29 cellular contexts compared by ENCODE assay signal in the genomic region with DNA sequence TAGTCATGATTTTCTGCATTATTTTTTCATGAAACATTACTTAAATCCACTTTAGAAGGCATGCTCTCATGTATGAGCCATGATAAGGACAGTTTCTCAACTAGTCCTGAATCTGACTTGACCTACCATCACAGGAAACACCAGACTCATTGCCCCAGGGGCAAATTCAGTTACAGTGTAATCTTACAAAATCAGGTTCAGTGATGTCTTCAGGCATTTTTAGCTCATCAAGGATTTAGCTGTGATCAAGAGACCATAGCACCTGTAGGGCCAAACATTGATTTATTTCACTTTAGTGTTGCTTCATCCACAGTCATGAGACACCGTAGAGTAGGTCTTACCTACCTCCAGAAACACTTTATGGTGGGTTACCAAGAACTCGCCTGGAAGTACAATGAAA. TPM values are rescaled to one million over a fixed set of nuclear protein-coding genes. Genes with fewer than 3 reads are reported as not detected.
"Had no signal": no experiment of that assay in that cellular context is flagged by ENCODE, and none has a peak within 500 bp of the region (broad histone marks: within the 10 kb centered on the region; RNA-seq: fewer than 3 reads in every experiment).

No MANE protein-coding gene starts in this region.

- DNase-seq: activated CD4-positive, alpha-beta T cell treated with anti-CD3 and anti-CD28 coated beads for 4 hours; activated CD4-positive, alpha-beta T cell treated with anti-CD3 and anti-CD28 coated beads, Interleukin-2, amount 50 U/mL, for 4 hours; activated CD4-positive, CD25-positive, alpha-beta regulatory T cell; activated CD8-positive, alpha-beta memory T cell treated with anti-CD3 and anti-CD28 coated beads, Interleukin-2, amount 10 ng/mL, durations not matched to agents 7 days and 5 days; activated effector memory CD4-positive, alpha-beta T cell treated with Interleukin-2 at 50 U/mL for 16 hours; activated naive CD4-positive, alpha-beta T cell; activated naive CD8-positive, alpha-beta T cell treated with anti-CD3 and anti-CD28 coated beads, Interleukin-2, amount 50 U/mL, for 24 hours; activated T-cell treated with anti-CD3 and anti-CD28 coated beads, Interleukin-2, amount 50 U/mL, for 24 hours; amniotic stem cell; body of pancreas; Kasumi-1; KBM-7; NCI-H1092 treated with DMSO at 0.1 percent for 48 hours; NCI-H1436; NCI-H1694 treated with DMSO at 0.1 percent for 48 hours; NCI-H2029 treated with DMSO at 0.1 percent for 48 hours; NCI-H510A treated with DMSO at 0.1 percent for 48 hours; NCI-H69; NK-92 treated with Interleukin-12 subunit alpha and Interleukin-12 subunit beta, amount 100 ng/mL, for 24 hours; OCI-M1; Right ventricle myocardium superior; SJCRH30; SK-N-SH; T-helper 1 cell had no signal

- H3K27me3 ChIP-seq: ascending aorta, body of pancreas, SJCRH30 had no signal

- H3K4me3 ChIP-seq: ascending aorta, body of pancreas, SJCRH30 had no signal

- H3K9ac ChIP-seq: SK-N-SH had no signal

- H3K4me1 ChIP-seq: ascending aorta, body of pancreas, SJCRH30 had no signal

- ATAC-seq: activated CD8-positive, alpha-beta memory T cell treated with anti-CD3 and anti-CD28 coated beads, Interleukin-2, amount 10 ng/mL, durations not matched to agents 7 days and 5 days; activated naive CD4-positive, alpha-beta T cell treated with anti-CD3 and anti-CD28 coated beads, Interleukin-2, amount 50 U/mL, for 72 hours; activated naive CD8-positive, alpha-beta T cell treated with anti-CD3 and anti-CD28 coated beads, Interleukin-2, amount 50 U/mL, for 24 hours; body of pancreas; Panc1 had no signal

- H3K27ac ChIP-seq: ascending aorta, body of pancreas, RWPE1, SJCRH30, VCaP had no signal

- H3K4me2 ChIP-seq: SK-N-SH had no signal

- H3K36me3 ChIP-seq: ascending aorta, SJCRH30 had no signal

- H3K9me3 ChIP-seq: ascending aorta, body of pancreas, SJCRH30, SK-N-SH had no signal

RNA-seq across cellular contexts. Expression of a gene that starts 3.1 kb away (rescaled TPM):
- total RNA-seq: ascending aorta, SJCRH30 had no signal
- polyA plus RNA-seq: SK-N-SH had no signal
